ENCODE assay signal across 8 cellular contexts in genomic region chr11:120564573-120565301, GRCh38. TPM values are rescaled to one million over a fixed set of nuclear protein-coding genes. Genes with fewer than 3 reads are reported as not detected.
A peak's percentile ranks its signal among the peaks of the same experiment; 100 is the strongest.
DNase-seq lines count a peak whose midpoint lies in the region; ATAC-seq and TF ChIP-seq lines count a peak whose summit lies in the region.

No MANE protein-coding gene starts in this region.

- H3K4me3 ChIP-seq in kidney epithelial cell (ENCODE audit: low read depth, low read length), result peak overlapping the region; percentile 22

- DNase-seq in GM03348 (ENCODE audit: low spot score) (peak; percentile 74), GM20000 (ENCODE audit: low spot score) (peak; percentile 90), M059J (ENCODE audit: low read depth) (peak; percentile 33), caudate nucleus (lab: John Stamatoyannopoulos, UW) (peak in 59 of 61 donors; percentile 17 to 91 (median 67)), kidney epithelial cell (ENCODE audit: low read depth) (no peak)
- peak; percentile 32 to 43 for DNase-seq in stimulated activated CD4-positive, alpha-beta T cell treated with anti-CD3 and anti-CD28 coated beads, Interleukin-4, amount 100 ng/mL, for 48 hours (ENCODE audit: low read depth in 2 of 2)
- no peak for DNase-seq in central memory CD4-positive, alpha-beta T cell

- H3K27ac ChIP-seq in caudate nucleus (ENCODE audit: low read depth, low read length), result peak overlapping the region; percentile 88

- no peak for ATAC-seq in HG02623 (IDR thresholded peaks at IDR 0.05; ENCODE audit: unreplicated experiment)

- H3K27me3 ChIP-seq in kidney epithelial cell (ENCODE audit: control insufficient read depth, insufficient read depth, low read length), result peaks cover 3% of the 10 kb centered on the region

- no peaks in the 10 kb centered on the region for H3K36me3 ChIP-seq in kidney epithelial cell (ENCODE audit: control insufficient read depth, insufficient read depth, low read length)

- TF ChIP-seq CTCF in GM20000 (IDR thresholded peaks at IDR 0.05; ENCODE audit: extremely low read depth, missing control alignments) (peak; percentile 61), kidney epithelial cell (IDR thresholded peaks at IDR 0.05; ENCODE audit: insufficient read depth, low read length, poor library complexity, severe bottlenecking) (peak; percentile 25)

RNA-seq across cellular contexts. Expression of gene GRIK4, which starts 53.2 kb away (rescaled TPM):
- total RNA-seq in M059J (2014; rRNA removed; shearing (Covaris generic)), result 0.07 TPM in 1 of 2 replicates, not detected in the other
- total RNA-seq in kidney epithelial cell, result 0.14 and 0.17 TPM in 2 replicates

Comparison
In these comparisons a context has a peak if more than half of its experiments do, and no peak if none do; other contexts are left out.
1. DNase-seq: peak in GM03348 (single experiment), GM20000 (single experiment), M059J (single experiment), caudate nucleus (59 of 61) and stimulated activated CD4-positive, alpha-beta T cell treated with anti-CD3 and anti-CD28 coated beads, Interleukin-4, amount 100 ng/mL, for 48 hours (2 of 2); none in kidney epithelial cell (single experiment) and central memory CD4-positive, alpha-beta T cell (single experiment).